In genomic region chr5:76319673-76320072, GRCh38 we compare ENCODE assay signal across 14 cellular contexts.
"Had no signal": no experiment of that assay in that cellular context is flagged by ENCODE, and none has a peak within 500 bp of the region (broad histone marks: within the 10 kb centered on the region; RNA-seq: fewer than 3 reads in every experiment).

No MANE protein-coding gene starts in this region.

- H3K4me3 Mint-ChIP-seq: activated CD8-positive, alpha-beta memory T cell treated with anti-CD3 and anti-CD28 coated beads, Interleukin-2, amount 10 ng/mL, durations not matched to agents 7 days and 5 days; activated naive CD4-positive, alpha-beta T cell treated with anti-CD3 and anti-CD28 coated beads, Interleukin-2, amount 10 ng/mL, durations not matched to agents 7 days and 5 days; stimulated activated effector memory CD8-positive, alpha-beta T cell treated with anti-CD3 and anti-CD28 coated beads, Interleukin-12 subunit alpha, Interleukin-12 subunit beta, amount 100 ng/mL, for 72 hours; T-helper 1 cell treated with Interleukin-12 subunit alpha and Interleukin-12 subunit beta and Interleukin-4 antibody, amounts not matched to agents 30 μg/mL and 1 μg/mL, for 36 hours had no signal

- H3K9me3 Mint-ChIP-seq: stimulated activated effector memory CD8-positive, alpha-beta T cell treated with anti-CD3 and anti-CD28 coated beads, Interleukin-12 subunit alpha, Interleukin-12 subunit beta, amount 100 ng/mL, for 72 hours had no signal

- H3K36me3 Mint-ChIP-seq: stimulated activated effector memory CD8-positive, alpha-beta T cell treated with anti-CD3 and anti-CD28 coated beads, Interleukin-12 subunit alpha, Interleukin-12 subunit beta, amount 100 ng/mL, for 72 hours had no signal

- H3K36me3 ChIP-seq: cardiac muscle cell, esophagus muscularis mucosa had no signal

- H3K4me3 ChIP-seq: cardiac muscle cell, esophagus muscularis mucosa had no signal

- H3K27me3 ChIP-seq: cardiac muscle cell, esophagus muscularis mucosa had no signal

- DNase-seq: activated CD4-positive, alpha-beta T cell treated with anti-CD3 and anti-CD28 coated beads, Interleukin-2, amount 50 U/mL, for 48 hours; activated CD4-positive, CD25-positive, alpha-beta regulatory T cell treated with anti-CD3 and anti-CD28 coated beads, Interleukin-2, amount 50 U/mL, for 72 hours; activated CD8-positive, alpha-beta memory T cell treated with anti-CD3 and anti-CD28 coated beads, Interleukin-2, amount 10 ng/mL, durations not matched to agents 7 days and 5 days; activated naive CD4-positive, alpha-beta T cell treated with anti-CD3 and anti-CD28 coated beads, Interleukin-2, amount 10 ng/mL, durations not matched to agents 7 days and 5 days; activated T-cell treated with anti-CD3 and anti-CD28 coated beads, Interleukin-2, amount 50 U/mL, for 1 hour; hypothalamus; kidney glomerular epithelial cell; mesendoderm; stimulated activated CD4-positive, alpha-beta T cell treated with anti-CD3 and anti-CD28 coated beads, Interleukin-1b, Interleukin-23, amount 100 ng/mL, for 48 hours had no signal

- H3K4me1 ChIP-seq: esophagus muscularis mucosa had no signal

- H3K27ac ChIP-seq: cardiac muscle cell, esophagus muscularis mucosa had no signal

- H3K27me3 Mint-ChIP-seq: activated CD8-positive, alpha-beta memory T cell treated with anti-CD3 and anti-CD28 coated beads, Interleukin-2, amount 10 ng/mL, durations not matched to agents 7 days and 5 days had no signal

- ATAC-seq: activated CD8-positive, alpha-beta memory T cell treated with anti-CD3 and anti-CD28 coated beads, Interleukin-2, amount 10 ng/mL, durations not matched to agents 7 days and 5 days; sciatic nerve; stimulated activated effector memory CD8-positive, alpha-beta T cell treated with anti-CD3 and anti-CD28 coated beads, Interleukin-12 subunit alpha, Interleukin-12 subunit beta, amount 100 ng/mL, for 72 hours had no signal

- H3K27ac Mint-ChIP-seq: activated CD8-positive, alpha-beta memory T cell treated with anti-CD3 and anti-CD28 coated beads, Interleukin-2, amount 10 ng/mL, durations not matched to agents 7 days and 5 days; activated naive CD4-positive, alpha-beta T cell treated with anti-CD3 and anti-CD28 coated beads, Interleukin-2, amount 10 ng/mL, durations not matched to agents 7 days and 5 days; stimulated activated effector memory CD8-positive, alpha-beta T cell treated with anti-CD3 and anti-CD28 coated beads, Interleukin-12 subunit alpha, Interleukin-12 subunit beta, amount 100 ng/mL, for 72 hours; T-helper 1 cell treated with Interleukin-12 subunit alpha and Interleukin-12 subunit beta and Interleukin-4 antibody, amounts not matched to agents 30 μg/mL and 1 μg/mL, for 36 hours had no signal
